ENCODE assay signal across 1 cellular context in the genomic region with DNA sequence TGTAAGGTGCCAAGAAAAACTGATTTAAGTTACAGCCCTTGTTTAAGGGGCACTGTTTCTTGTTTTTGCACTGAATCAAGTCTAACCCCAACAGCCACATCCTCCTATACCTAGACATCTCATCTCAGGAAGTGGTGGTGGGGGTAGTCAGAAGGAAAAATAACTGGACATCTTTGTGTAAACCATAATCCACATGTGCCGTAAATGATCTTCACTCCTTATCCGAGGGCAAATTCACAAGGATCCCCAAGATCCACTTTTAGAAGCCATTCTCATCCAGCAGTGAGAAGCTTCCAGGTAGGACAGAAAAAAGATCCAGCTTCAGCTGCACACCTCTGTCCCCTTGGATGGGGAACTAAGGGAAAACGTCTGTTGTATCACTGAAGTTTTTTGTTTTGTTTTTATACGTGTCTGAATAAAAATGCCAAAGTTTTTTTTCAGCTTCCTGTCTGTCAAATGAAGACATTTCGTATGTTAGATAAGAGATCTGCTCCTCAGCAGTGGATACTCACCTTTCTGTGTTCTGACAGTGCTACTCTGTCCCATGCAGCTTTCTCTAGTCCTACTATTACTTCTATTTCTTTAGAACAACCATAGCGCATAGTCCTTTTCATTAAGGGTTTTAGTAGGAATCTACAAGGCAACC.
TF ChIP-seq lines count a peak whose summit lies in the region.

No MANE protein-coding gene starts in this region.

TF ChIP-seq in H1, 55 proteins besides CTCF, POLR2A, EP300 and RAD21:
- TF ChIP-seq EZH2 (IDR thresholded peaks at IDR 0.05; ENCODE audit: low read depth, low read length, severe bottlenecking) (no peak), SP1 (IDR thresholded peaks at IDR 0.05; ENCODE audit: low read depth, low read length) (no peak), RNF2 (IDR thresholded peaks at IDR 0.05; ENCODE audit: borderline replicate concordance, low read depth, low read length, missing control alignments, poor library complexity, severe bottlenecking) (no peak), KDM1A (IDR thresholded peaks at IDR 0.05; ENCODE audit: borderline replicate concordance, low read length) (no peak), FOSL1 (IDR thresholded peaks at IDR 0.05; ENCODE audit: insufficient read depth, low read depth, low read length) (no peak), TBP (IDR thresholded peaks at IDR 0.05; ENCODE audit: low read depth, low read length) (no peak), TCF12 (IDR thresholded peaks at IDR 0.05; ENCODE audit: low read depth, low read length) (no peak), BACH1 (IDR thresholded peaks at IDR 0.05; ENCODE audit: low read length) (no peak), SIRT6 (IDR thresholded peaks at IDR 0.05; ENCODE audit: low read length) (no peak), BRCA1 (IDR thresholded peaks at IDR 0.05; ENCODE audit: low read depth, low read length) (no peak), CBX8 (IDR thresholded peaks at IDR 0.05; ENCODE audit: borderline replicate concordance, low read depth, low read length) (no peak), ASH2L (IDR thresholded peaks at IDR 0.05; ENCODE audit: low read length) (no peak)
- TF ChIP-seq, protein P1, sequence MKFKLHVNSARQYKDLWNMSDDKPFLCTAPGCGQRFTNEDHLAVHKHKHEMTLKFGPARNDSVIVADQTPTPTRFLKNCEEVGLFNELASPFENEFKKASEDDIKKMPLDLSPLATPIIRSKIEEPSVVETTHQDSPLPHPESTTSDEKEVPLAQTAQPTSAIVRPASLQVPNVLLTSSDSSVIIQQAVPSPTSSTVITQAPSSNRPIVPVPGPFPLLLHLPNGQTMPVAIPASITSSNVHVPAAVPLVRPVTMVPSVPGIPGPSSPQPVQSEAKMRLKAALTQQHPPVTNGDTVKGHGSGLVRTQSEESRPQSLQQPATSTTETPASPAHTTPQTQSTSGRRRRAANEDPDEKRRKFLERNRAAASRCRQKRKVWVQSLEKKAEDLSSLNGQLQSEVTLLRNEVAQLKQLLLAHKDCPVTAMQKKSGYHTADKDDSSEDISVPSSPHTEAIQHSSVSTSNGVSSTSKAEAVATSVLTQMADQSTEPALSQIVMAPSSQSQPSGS (IDR thresholded peaks at IDR 0.05; ENCODE audit: low read length), result no peak
- TF ChIP-seq, protein P2, sequence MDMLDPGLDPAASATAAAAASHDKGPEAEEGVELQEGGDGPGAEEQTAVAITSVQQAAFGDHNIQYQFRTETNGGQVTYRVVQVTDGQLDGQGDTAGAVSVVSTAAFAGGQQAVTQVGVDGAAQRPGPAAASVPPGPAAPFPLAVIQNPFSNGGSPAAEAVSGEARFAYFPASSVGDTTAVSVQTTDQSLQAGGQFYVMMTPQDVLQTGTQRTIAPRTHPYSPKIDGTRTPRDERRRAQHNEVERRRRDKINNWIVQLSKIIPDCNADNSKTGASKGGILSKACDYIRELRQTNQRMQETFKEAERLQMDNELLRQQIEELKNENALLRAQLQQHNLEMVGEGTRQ (IDR thresholded peaks at IDR 0.05; ENCODE audit: low read length), result no peak
- TF ChIP-seq, protein P3, sequence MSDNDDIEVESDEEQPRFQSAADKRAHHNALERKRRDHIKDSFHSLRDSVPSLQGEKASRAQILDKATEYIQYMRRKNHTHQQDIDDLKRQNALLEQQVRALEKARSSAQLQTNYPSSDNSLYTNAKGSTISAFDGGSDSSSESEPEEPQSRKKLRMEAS (IDR thresholded peaks at IDR 0.05), result no peak
